22 cellular contexts compared by ENCODE assay signal in the genomic region with DNA sequence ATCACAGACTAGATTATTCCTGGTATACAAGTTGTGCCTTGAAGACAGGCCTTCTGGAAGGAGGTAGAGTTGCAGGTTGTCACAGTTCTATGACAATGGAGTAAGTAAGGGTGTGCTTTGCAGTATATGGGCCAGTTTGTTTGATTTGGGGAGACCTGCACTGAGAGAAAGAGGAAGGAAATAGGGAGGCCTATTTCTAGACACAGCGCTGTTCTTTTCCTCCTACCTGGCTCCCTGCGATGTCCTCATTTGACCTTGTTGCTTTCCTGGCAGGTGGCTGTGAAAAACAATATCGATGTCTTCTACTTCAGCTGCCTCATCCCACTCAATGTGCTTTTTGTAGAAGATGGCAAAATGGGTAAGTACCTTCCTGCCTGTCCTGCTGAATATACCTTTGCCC. TPM values are rescaled to one million over a fixed set of nuclear protein-coding genes. Genes with fewer than 3 reads are reported as not detected.
DNase-seq lines count a peak whose midpoint lies in the region; TF ChIP-seq lines count a peak whose summit lies in the region.
"Had no signal": no experiment of that assay in that cellular context is flagged by ENCODE, and none has a peak within 500 bp of the region (broad histone marks: within the 10 kb centered on the region; RNA-seq: fewer than 3 reads in every experiment).

No MANE protein-coding gene starts in this region.

- H3K4me1 ChIP-seq in BLaER1 (peaks cover 23% of the 10 kb centered on the region), OCI-LY1 (ENCODE audit: insufficient read depth, low read length, severe bottlenecking) (peaks cover 25% of the 10 kb centered on the region), H9 (ENCODE audit: insufficient read depth, low read length) (no peaks in the 10 kb centered on the region)
- H3K4me1 ChIP-seq in CD4-positive, alpha-beta memory T cell (ENCODE audit: insufficient read depth, low read length): peaks cover 26% of the 10 kb centered on the region

- no peak overlapping the region for H3T11ph ChIP-seq in H9 (ENCODE audit: low read length)

- H3K27ac Mint-ChIP-seq in CD4-positive, alpha-beta memory T cell: peak overlapping the region in 5 of 7 donors; percentile 38 to 71 (median 55)
- H3K27ac Mint-ChIP-seq in H9 (no peak overlapping the region), mesothelial cell of epicardium (no peak overlapping the region)
- H3K27ac Mint-ChIP-seq: progenitor cell of endocrine pancreas had no signal

- H2BK5ac ChIP-seq in H9 (ENCODE audit: insufficient read length, low read length): no peak overlapping the region

- TF ChIP-seq CTCF in OCI-LY1 (IDR thresholded peaks at IDR 0.05; ENCODE audit: low read length) (no peak), H9 (conservative IDR thresholded peaks at IDR 0.05) (no peak), mesothelial cell of epicardium (IDR thresholded peaks at IDR 0.05; ENCODE audit: unreplicated experiment) (no peak)

- no peaks in the 10 kb centered on the region for H3F3A ChIP-seq in OCI-LY1 (ENCODE audit: insufficient read depth, low read length)

- H3K4ac ChIP-seq in H9 (ENCODE audit: low read depth, low read length): no peak overlapping the region

- no peak overlapping the region for H2BK120ac ChIP-seq in H9 (ENCODE audit: low read depth, low read length, poor library complexity, severe bottlenecking)

- no peak overlapping the region for H4K5ac ChIP-seq in H9 (ENCODE audit: insufficient read length, low read depth, low read length)

- peaks cover 20 to 36% of the 10 kb centered on the region in 2 donors for H3K36me3 Mint-ChIP-seq in CD4-positive, alpha-beta memory T cell
- H3K36me3 Mint-ChIP-seq in H9 (ENCODE audit: insufficient read depth in 1 of 3, low read depth in 3 of 3) (peaks cover 10 to 30% (median 25%) of the 10 kb centered on the region in 3 experiments; a peak in 6 of 7 replicates), mesothelial cell of epicardium (peaks cover 12% of the 10 kb centered on the region)

- no peaks in the 10 kb centered on the region for H3K79me1 ChIP-seq in H9 (ENCODE audit: insufficient read depth, low read depth, low read length, poor library complexity, severe bottlenecking)

- no peak overlapping the region for H2BK12ac ChIP-seq in H9 (ENCODE audit: insufficient read length, low read depth, low read length)

- no peaks in the 10 kb centered on the region for H3K9me2 ChIP-seq in OCI-LY1 (ENCODE audit: low read depth, low read length)

- H3K9ac ChIP-seq in BLaER1: no peak overlapping the region
- no peak overlapping the region for H3K9ac ChIP-seq in OCI-LY1 (ENCODE audit: low read length)
- no peak overlapping the region for H3K9ac ChIP-seq in H9 (ENCODE audit: extremely low read depth, insufficient read length, low read length)

- H3K4me3 ChIP-seq in BLaER1 (no peak overlapping the region), OCI-LY1 (ENCODE audit: low read depth, low read length, poor library complexity, severe bottlenecking) (no peak overlapping the region)
- no peak overlapping the region for H3K4me3 ChIP-seq in CD4-positive, alpha-beta memory T cell (ENCODE audit: low read length in 2 of 2)
- H3K4me3 ChIP-seq: coronary artery, gastroesophageal sphincter, left lung had no signal

- no peaks in the 10 kb centered on the region for H3K27me3 ChIP-seq in BLaER1
- no peaks in the 10 kb centered on the region for H3K27me3 ChIP-seq in CD4-positive, alpha-beta memory T cell (ENCODE audit: insufficient read depth, low read length)
- no peaks in the 10 kb centered on the region for H3K27me3 ChIP-seq in OCI-LY1 (ENCODE audit: insufficient read depth, low read length)
- H3K27me3 ChIP-seq in H9 (ENCODE audit: insufficient read depth, low read length): no peaks in the 10 kb centered on the region
- H3K27me3 ChIP-seq: BE2C, gastroesophageal sphincter, left lung had no signal

- H3K14ac ChIP-seq in H9 (ENCODE audit: insufficient read depth, low read length): no peak overlapping the region

- H2AK5ac ChIP-seq in H9 (ENCODE audit: insufficient read length, low read length): no peak overlapping the region

- H3K27me3 Mint-ChIP-seq in CD4-positive, alpha-beta memory T cell: no peaks in the 10 kb centered on the region
- H3K27me3 Mint-ChIP-seq in H9 (ENCODE audit: low read depth) (no peaks in the 10 kb centered on the region), mesothelial cell of epicardium (ENCODE audit: low read depth) (no peaks in the 10 kb centered on the region)
- H3K27me3 Mint-ChIP-seq: progenitor cell of endocrine pancreas had no signal

- no peak overlapping the region for H2BK15ac ChIP-seq in H9 (ENCODE audit: low read depth, low read length)

- no peak overlapping the region for H3K18ac ChIP-seq in H9 (ENCODE audit: insufficient read length, low read depth, low read length)

- no peak overlapping the region for H2BK20ac ChIP-seq in H9 (ENCODE audit: low read depth, low read length, poor library complexity, severe bottlenecking)

- CTCF ChIA-PET in CD4-positive, alpha-beta memory T cell (lab: Charles Lee; ENCODE audit: partially characterized antibody): interaction anchor here (0.8 kb wide), 1 partner anchor 13 kb away, joined by 3 read pairs; no protein-coding TSS in a partner anchor

- intact Hi-C loops in CD4-positive, alpha-beta memory T cell (cut with micrococcal nuclease): no loop called here

- H4K20me1 ChIP-seq in BLaER1: peaks cover 26% of the 10 kb centered on the region
- H4K20me1 ChIP-seq in OCI-LY1 (ENCODE audit: insufficient read depth, low read length): no peaks in the 10 kb centered on the region
- no peaks in the 10 kb centered on the region for H4K20me1 ChIP-seq in H9 (ENCODE audit: control insufficient read depth, insufficient read depth, insufficient read length)

- H2AFZ ChIP-seq in OCI-LY1 (ENCODE audit: low read length) (no peak overlapping the region), H9 (ENCODE audit: low read length) (no peak overlapping the region)

- H3K4me2 ChIP-seq in BLaER1 (0 out of 2 replicates have a peak overlapping the region, but pooled peaks have one; percentile 17), OCI-LY1 (ENCODE audit: low read length) (peak overlapping the region; percentile 23; the same call in 1 of the 2 replicates), H9 (ENCODE audit: insufficient read depth, insufficient read length, low read length) (no peak overlapping the region)

- H3K36me3 ChIP-seq in BLaER1 (peaks cover 87% of the 10 kb centered on the region), OCI-LY1 (ENCODE audit: insufficient read depth, low read length) (peaks cover 12% of the 10 kb centered on the region; the same call in 1 of the 2 replicates)
- peaks cover 13% of the 10 kb centered on the region for H3K36me3 ChIP-seq in CD4-positive, alpha-beta memory T cell (ENCODE audit: insufficient read depth, low read length)

- POLR2A ChIA-PET in CD4-positive, alpha-beta memory T cell (lab: Charles Lee; ENCODE audit: partially characterized antibody): no interaction called here

- H3K4me1 Mint-ChIP-seq in CD4-positive, alpha-beta memory T cell: peaks cover 31 to 52% (median 32%) of the 10 kb centered on the region in 4 donors
- no peaks in the 10 kb centered on the region for H3K4me1 Mint-ChIP-seq in H9
- peaks cover 16% of the 10 kb centered on the region for H3K4me1 Mint-ChIP-seq in mesothelial cell of epicardium

- no CpG with 5 or more reads among the region's 3 CpGs for WGBS in H9 (ENCODE audit: extremely low coverage, insufficient read length, low lambda C conversion rate)

- H4K91ac ChIP-seq in H9 (ENCODE audit: insufficient read length, low read depth, low read length): no peak overlapping the region

- no peaks in the 10 kb centered on the region for H3K79me2 ChIP-seq in OCI-LY1 (ENCODE audit: insufficient read depth, low read length)
- 0 out of 2 replicates have a peak, but pooled peaks cover 2% of the 10 kb centered on the region for H3K79me2 ChIP-seq in H9 (ENCODE audit: insufficient read depth, low read length)

- H3K27ac ChIP-seq in BLaER1: no peak overlapping the region
- no peak overlapping the region for H3K27ac ChIP-seq in CD4-positive, alpha-beta memory T cell (ENCODE audit: low read depth, low read length)
- H3K27ac ChIP-seq in OCI-LY1 (ENCODE audit: low read depth, low read length, poor library complexity, severe bottlenecking): peak overlapping the region; percentile 53
- no peak overlapping the region for H3K27ac ChIP-seq in H9 (ENCODE audit: insufficient read length, low read depth, low read length)
- H3K27ac ChIP-seq: coronary artery, gastroesophageal sphincter, left lung, WERI-Rb-1 had no signal

- no peaks in the 10 kb centered on the region for H3K23me2 ChIP-seq in H9 (ENCODE audit: insufficient read length, low read depth, low read length, poor library complexity, severe bottlenecking)

- DNase-seq in CD4-positive, alpha-beta memory T cell: no peak
- DNase-seq in germinal center (ENCODE audit: low spot score) (peak; percentile 53), H9 (no peak), mesothelial cell of epicardium (ENCODE audit: low spot score in 2 of 2, unreplicated experiment in 2 of 2) (no peak)
- DNase-seq in stimulated activated CD4-positive, alpha-beta T cell treated with anti-CD3 and anti-CD28 coated beads, Interleukin-1b, Interleukin-23, amount 100 ng/mL, for 48 hours: no peak
- DNase-seq: activated gamma-delta T cell, aorta, BE2C, DND-41, left lung, NCI-H1105 treated with DMSO at 0.1 percent for 48 hours, NCI-H2227 treated with DMSO at 0.1 percent for 48 hours, WERI-Rb-1 had no signal

- H3K23ac ChIP-seq in H9 (ENCODE audit: insufficient read length, low read depth, low read length): no peak overlapping the region

- no peaks in the 10 kb centered on the region for H3K9me3 Mint-ChIP-seq in CD4-positive, alpha-beta memory T cell
- H3K9me3 Mint-ChIP-seq in H9: no peaks in the 10 kb centered on the region
- H3K9me3 Mint-ChIP-seq in mesothelial cell of epicardium: no peaks in the 10 kb centered on the region

- no peak overlapping the region for H3K56ac ChIP-seq in H9 (ENCODE audit: insufficient read length, low read depth, low read length)

- no peak overlapping the region for H4K8ac ChIP-seq in H9 (replicated peaks; ENCODE audit: insufficient read length, low read depth, low read length)

- H3K4me3 Mint-ChIP-seq in CD4-positive, alpha-beta memory T cell: peak overlapping the region in 3 of 8 donors; percentile 18 to 42 (median 34)
- H3K4me3 Mint-ChIP-seq in H9 (no peak overlapping the region), mesothelial cell of epicardium (no peak overlapping the region)

- H3K9me3 ChIP-seq in BLaER1 (no peaks in the 10 kb centered on the region), OCI-LY1 (ENCODE audit: low read length) (no peaks in the 10 kb centered on the region), H9 (ENCODE audit: control insufficient read depth, low read depth, low read length) (no peaks in the 10 kb centered on the region)
- H3K9me3 ChIP-seq in CD4-positive, alpha-beta memory T cell (ENCODE audit: control insufficient read depth in 1 of 2, low read length in 2 of 2): no peaks in the 10 kb centered on the region
- H3K9me3 ChIP-seq: BE2C, gastroesophageal sphincter, left lung had no signal

RNA-seq across cellular contexts. Expression of gene RASL10B, which starts 22.5 kb away (rescaled TPM):
- under 1 TPM in 1 of 2 experiments, not detected in 1; 0.15 TPM for total RNA-seq in CD4-positive, alpha-beta memory T cell
- polyA plus RNA-seq in CD4-positive, alpha-beta memory T cell: under 1 TPM in 1 of 2 donors, not detected in 1; 0.15 TPM
- total RNA-seq in H9 (2021): 15.0 and 15.9 TPM in 2 replicates
- total RNA-seq in mesothelial cell of epicardium: 19.3 to 20.5 TPM (median 20.1 TPM) in 3 replicates

RNA-seq across cellular contexts. Expression of gene GAS2L2, which starts 44.1 kb away (rescaled TPM):
- under 1 TPM in 1 of 2 experiments, not detected in 1; 0.26 TPM for total RNA-seq in CD4-positive, alpha-beta memory T cell
- polyA plus RNA-seq in CD4-positive, alpha-beta memory T cell: under 1 TPM in 1 of 2 donors, not detected in 1; 0.13 TPM
- not detected in 2 replicates for total RNA-seq in H9 (2021)
- 0.09 to 0.20 TPM (median 0.11 TPM) in 3 replicates for total RNA-seq in mesothelial cell of epicardium
- total RNA-seq: aorta; epithelial cell of proximal tubule; T-helper 1 cell treated with Interleukin-12 subunit alpha and Interleukin-12 subunit beta and Interleukin-4 antibody, amounts not matched to agents 30 ng/mL and 1 ng/mL, for 36 hours had no signal

RNA-seq across cellular contexts. Expression of gene C17orf50, which starts 51.7 kb away (rescaled TPM):
- total RNA-seq in CD4-positive, alpha-beta memory T cell: not detected
- not detected for polyA plus RNA-seq in CD4-positive, alpha-beta memory T cell
- total RNA-seq in H9 (2021): not detected in 2 replicates
- total RNA-seq in mesothelial cell of epicardium: not detected in 3 replicates
- total RNA-seq: activated CD8-positive, alpha-beta memory T cell treated with anti-CD3 and anti-CD28 coated beads for 36 hours; aorta; gastroesophageal sphincter; left lung; myocyte; progenitor cell of endocrine pancreas; T-helper 1 cell treated with Interleukin-12 subunit alpha and Interleukin-12 subunit beta and Interleukin-4 antibody, amounts not matched to agents 30 ng/mL and 1 ng/mL, for 36 hours had no signal
- polyA plus RNA-seq: aorta had no signal

Comparison
In these comparisons a context has a peak if more than half of its experiments do, and no peak if none do; other contexts are left out.
1. H3K27ac Mint-ChIP-seq: peak in CD4-positive, alpha-beta memory T cell (5 of 7); none in H9 (0 of 3) and mesothelial cell of epicardium (single experiment).
2. RNA of gene RASL10B, which starts 22.5 kb away (total RNA-seq): 19.3 to 20.5 TPM in mesothelial cell of epicardium and 15.0 to 15.9 TPM in H9; 0.15 TPM in CD4-positive, alpha-beta memory T cell; every median in the first group is over 10 times any median in the second.